Comparison of ENCODE assay signal across 18 cellular contexts in genomic region chr14:30958555-30959407, GRCh38.
DNase-seq lines count a peak whose midpoint lies in the region; ATAC-seq and TF ChIP-seq lines count a peak whose summit lies in the region.
"Had no signal": no experiment of that assay in that cellular context is flagged by ENCODE, and none has a peak within 500 bp of the region (broad histone marks: within the 10 kb centered on the region; RNA-seq: fewer than 3 reads in every experiment).

No MANE protein-coding gene starts in this region.

- H3K9me3 Mint-ChIP-seq in activated CD4-positive, alpha-beta T cell treated with anti-CD3 and anti-CD28 coated beads, Interleukin-2, amount 10 ng/mL, durations not matched to agents 24 days and 14 days: no peaks in the 10 kb centered on the region
- H3K9me3 Mint-ChIP-seq in stimulated activated memory B cell treated with anti-CD40 and anti-IgM and Interleukin-4, amounts not matched to agents 10 μg/mL and 1 μg/mL and 100 μg/mL, for 72 hours: peaks cover 2% of the 10 kb centered on the region

- H3K4me3 Mint-ChIP-seq in activated CD4-positive, alpha-beta T cell treated with anti-CD3 and anti-CD28 coated beads, Interleukin-2, amount 10 ng/mL, durations not matched to agents 24 days and 14 days: no peak overlapping the region
- H3K4me3 Mint-ChIP-seq in stimulated activated memory B cell treated with anti-CD40 and anti-IgM and Interleukin-4, amounts not matched to agents 10 μg/mL and 1 μg/mL and 100 μg/mL, for 72 hours: no peak overlapping the region
- H3K4me3 Mint-ChIP-seq: CD14-positive monocyte had no signal

- intact Hi-C loops in activated CD4-positive, alpha-beta T cell treated with anti-CD3 and anti-CD28 coated beads, Interleukin-2, amount 10 ng/mL, durations not matched to agents 24 days and 14 days (cut with micrococcal nuclease): no loop called here

- peaks cover 26% of the 10 kb centered on the region for H3K36me3 Mint-ChIP-seq in activated CD4-positive, alpha-beta T cell treated with anti-CD3 and anti-CD28 coated beads, Interleukin-2, amount 10 ng/mL, durations not matched to agents 24 days and 14 days (ENCODE audit: low read depth)
- H3K36me3 Mint-ChIP-seq in stimulated activated memory B cell treated with anti-CD40 and anti-IgM and Interleukin-4, amounts not matched to agents 10 μg/mL and 1 μg/mL and 100 μg/mL, for 72 hours: peaks cover 35% of the 10 kb centered on the region

- H3K27ac Mint-ChIP-seq in activated CD4-positive, alpha-beta T cell treated with anti-CD3 and anti-CD28 coated beads, Interleukin-2, amount 10 ng/mL, durations not matched to agents 24 days and 14 days: peak overlapping the region; percentile 11
- peak overlapping the region; percentile 29 for H3K27ac Mint-ChIP-seq in stimulated activated memory B cell treated with anti-CD40 and anti-IgM and Interleukin-4, amounts not matched to agents 10 μg/mL and 1 μg/mL and 100 μg/mL, for 72 hours

- peaks cover 15% of the 10 kb centered on the region for H3K4me1 Mint-ChIP-seq in activated CD4-positive, alpha-beta T cell treated with anti-CD3 and anti-CD28 coated beads, Interleukin-2, amount 10 ng/mL, durations not matched to agents 24 days and 14 days
- peaks cover 44% of the 10 kb centered on the region for H3K4me1 Mint-ChIP-seq in stimulated activated memory B cell treated with anti-CD40 and anti-IgM and Interleukin-4, amounts not matched to agents 10 μg/mL and 1 μg/mL and 100 μg/mL, for 72 hours

- peak; percentile 40 for ATAC-seq in HG02798 (IDR thresholded peaks at IDR 0.05; ENCODE audit: poor library complexity, unreplicated experiment)
- peak; percentile 58 for ATAC-seq in stimulated activated memory B cell treated with anti-CD40 and anti-IgM and Interleukin-4, amounts not matched to agents 10 μg/mL and 1 μg/mL and 100 μg/mL, for 72 hours
- ATAC-seq in GM21786 (IDR thresholded peaks at IDR 0.05; ENCODE audit: unreplicated experiment): no peak
- ATAC-seq: HCT116, Panc1, SK-N-SH treated with all-trans-retinoic acid at 6 μM for 48 hours had no signal

- DNase-seq in activated CD4-positive, alpha-beta T cell treated with anti-CD3 and anti-CD28 coated beads, Interleukin-2, amount 10 ng/mL, durations not matched to agents 24 days and 14 days: no peak
- no peak for DNase-seq in activated CD4-positive, alpha-beta T cell treated with anti-CD3 and anti-CD28 coated beads for 48 hours
- DNase-seq in DMS 273 (lab: John Stamatoyannopoulos, UW; ENCODE audit: unreplicated experiment) (no peak), hippocampal formation (lab: John Stamatoyannopoulos, UW) (no peak)
- DNase-seq: activated effector memory CD4-positive, alpha-beta T cell treated with anti-CD3 and anti-CD28 coated beads, Interleukin-2, amount 50 U/mL, for 16 hours; dermis blood vessel endothelial cell; heart left ventricle; NCI-H1930; NCI-H526; WERI-Rb-1 had no signal

- peak overlapping the region; percentile 50 for H3K27ac ChIP-seq in VCaP
- H3K27ac ChIP-seq: heart left ventricle, WERI-Rb-1 had no signal

- H3K27me3 Mint-ChIP-seq in activated CD4-positive, alpha-beta T cell treated with anti-CD3 and anti-CD28 coated beads, Interleukin-2, amount 10 ng/mL, durations not matched to agents 24 days and 14 days: no peaks in the 10 kb centered on the region
- no peaks in the 10 kb centered on the region for H3K27me3 Mint-ChIP-seq in stimulated activated memory B cell treated with anti-CD40 and anti-IgM and Interleukin-4, amounts not matched to agents 10 μg/mL and 1 μg/mL and 100 μg/mL, for 72 hours

- no peak for TF ChIP-seq CTCF in VCaP (conservative IDR thresholded peaks at IDR 0.05)
